Comparison of ENCODE assay signal across 8 cellular contexts in the genomic region with DNA sequence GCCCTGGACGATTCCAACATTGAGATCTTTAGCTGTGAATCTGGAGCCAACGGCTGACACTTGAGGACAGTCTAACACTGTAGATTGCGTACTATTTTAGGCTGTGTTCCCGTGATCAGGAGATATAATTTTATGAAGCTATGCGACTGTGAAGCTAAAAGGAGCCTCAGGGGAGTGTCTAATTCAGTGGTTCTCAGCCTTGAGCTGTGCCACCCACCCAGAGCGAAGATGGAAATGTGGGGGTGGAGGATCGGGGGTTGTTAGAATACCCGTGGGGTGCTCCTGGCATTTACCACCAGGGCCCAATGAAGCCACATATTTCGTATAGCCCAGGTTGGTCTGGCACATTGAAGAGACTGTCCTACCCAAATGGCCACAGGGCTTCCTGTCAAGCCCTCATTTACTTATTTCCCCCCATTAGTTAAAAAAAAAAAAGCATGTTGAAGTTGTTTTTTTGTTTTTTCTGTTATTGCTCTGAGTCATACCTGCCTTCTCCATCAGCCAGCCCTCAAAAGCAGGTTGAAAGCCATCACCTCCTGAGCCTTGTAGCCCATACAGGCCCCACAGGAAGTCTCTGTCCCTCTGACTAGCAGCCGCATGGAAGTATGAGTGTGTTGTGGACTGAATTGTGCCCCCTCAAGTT.
DNase-seq lines count a peak whose midpoint lies in the region; ATAC-seq and TF ChIP-seq lines count a peak whose summit lies in the region.

No MANE protein-coding gene starts in this region.

- H3K4me1 Mint-ChIP-seq in CD14-positive monocyte (peaks cover 27% of the 10 kb centered on the region), endothelial cell (ENCODE audit: unreplicated experiment) (peaks cover 12% of the 10 kb centered on the region)

- H3K27me3 Mint-ChIP-seq in CD14-positive monocyte (ENCODE audit: low read depth in 3 of 3) (no peaks in the 10 kb centered on the region), endothelial cell (ENCODE audit: unreplicated experiment) (peaks cover 2% of the 10 kb centered on the region)

- H4K91ac ChIP-seq in trophoblast cell (ENCODE audit: low read depth, low read length), result no peak overlapping the region

- intact Hi-C loops in CD14-positive monocyte (cut with micrococcal nuclease), result no loop called here

- H2BK5ac ChIP-seq in trophoblast cell (ENCODE audit: low read depth, low read length, poor library complexity), result no peak overlapping the region

- H3K36me3 Mint-ChIP-seq in CD14-positive monocyte (peaks cover 39 to 45% of the 10 kb centered on the region in 2 donors), endothelial cell (ENCODE audit: low read depth, unreplicated experiment) (peaks cover 10% of the 10 kb centered on the region)

- peak overlapping the region in 2 of 7 donors; percentile 54 to 58 for H3K27ac Mint-ChIP-seq in CD14-positive monocyte
- no peak overlapping the region for H3K27ac Mint-ChIP-seq in endothelial cell (ENCODE audit: unreplicated experiment)

- no peaks in the 10 kb centered on the region for H3K79me1 ChIP-seq in trophoblast cell (ENCODE audit: low read length)

- H3K18ac ChIP-seq in trophoblast cell (ENCODE audit: low read length), result peak overlapping the region; percentile 66

- no CpG with 5 or more reads among the region's 10 CpGs for WGBS in trophoblast cell (ENCODE audit: extremely low coverage, insufficient coverage, insufficient read length)

- H3K79me2 ChIP-seq in trophoblast cell (ENCODE audit: control insufficient read depth, insufficient read depth, low read length, poor library complexity), result no peaks in the 10 kb centered on the region

- H3K4me2 ChIP-seq in trophoblast cell (ENCODE audit: low read length), result no peak overlapping the region

- H3K4me1 ChIP-seq in trophoblast cell (ENCODE audit: control insufficient read depth in 1 of 2, insufficient read depth in 2 of 2, low read length in 2 of 2), result peaks cover 12 to 15% of the 10 kb centered on the region in 2 experiments

- no peak overlapping the region for H3K23ac ChIP-seq in trophoblast cell (ENCODE audit: low read length)

- no peak overlapping the region for H2BK120ac ChIP-seq in trophoblast cell (ENCODE audit: insufficient read depth, low read length, poor library complexity)

- no peak overlapping the region for H2AK5ac ChIP-seq in trophoblast cell (ENCODE audit: low read length)

- H2AFZ ChIP-seq in trophoblast cell (ENCODE audit: insufficient read depth, low read length, poor library complexity), result no peak overlapping the region

- no peak overlapping the region for H4K12ac ChIP-seq in trophoblast cell (ENCODE audit: low read depth, low read length)

- H3K4ac ChIP-seq in trophoblast cell (ENCODE audit: low read depth, low read length), result no peak overlapping the region

- peaks cover 2 to 13% of the 10 kb centered on the region in 2 experiments for H3K36me3 ChIP-seq in trophoblast cell (ENCODE audit: control insufficient read depth in 1 of 2, insufficient read depth in 2 of 2, low read length in 2 of 2)

- no peak overlapping the region for H3K14ac ChIP-seq in trophoblast cell (ENCODE audit: low read length)

- no peak overlapping the region for H3K4me3 ChIP-seq in trophoblast cell (ENCODE audit: low read depth, low read length)

- no peak overlapping the region for H4K8ac ChIP-seq in trophoblast cell (ENCODE audit: low read depth, low read length)

- peaks cover 0 to 2% (median 0%) of the 10 kb centered on the region in 7 donors for H3K9me3 Mint-ChIP-seq in CD14-positive monocyte
- H3K9me3 Mint-ChIP-seq in endothelial cell (ENCODE audit: unreplicated experiment), result no peaks in the 10 kb centered on the region

- ATAC-seq in GM18861 (IDR thresholded peaks at IDR 0.05; ENCODE audit: unreplicated experiment) (peak; percentile 40), HG02870 (IDR thresholded peaks at IDR 0.05; ENCODE audit: unreplicated experiment) (peak; percentile 49)

- no peak overlapping the region for H2BK12ac ChIP-seq in trophoblast cell (ENCODE audit: low read length)

- H3K4me3 Mint-ChIP-seq in CD14-positive monocyte, result no peak overlapping the region
- H3K4me3 Mint-ChIP-seq in endothelial cell (ENCODE audit: unreplicated experiment), result no peak overlapping the region

- no peak overlapping the region for H3K9ac ChIP-seq in trophoblast cell (ENCODE audit: low read length)

- no peak for TF ChIP-seq CTCF in CD14-positive monocyte (IDR thresholded peaks at IDR 0.05)
- no peak for TF ChIP-seq CTCF in endothelial cell (IDR thresholded peaks at IDR 0.05; ENCODE audit: unreplicated experiment)

- no peaks in the 10 kb centered on the region for H3K27me3 ChIP-seq in trophoblast cell (ENCODE audit: insufficient read depth, low read length)

- H3K27ac ChIP-seq in trophoblast cell (ENCODE audit: low read depth, low read length), result no peak overlapping the region

- DNase-seq in activated T-cell treated with anti-CD3 and anti-CD28 coated beads for 48 hours (ENCODE audit: low read depth) (peak; percentile 36), trophoblast cell (no peak), CD14-positive monocyte (ENCODE audit: low spot score) (no peak), NCI-H226 (no peak), HT-29 (ENCODE audit: low spot score) (no peak), endothelial cell (ENCODE audit: low spot score) (no peak)

- no peaks in the 10 kb centered on the region for H3K9me3 ChIP-seq in trophoblast cell (ENCODE audit: insufficient read depth, low read depth, low read length)
